8 cellular contexts compared by ENCODE assay signal in genomic region chr5:180496806-180497205, GRCh38. TPM values are rescaled to one million over a fixed set of nuclear protein-coding genes. Genes with fewer than 3 reads are reported as not detected.
DNase-seq lines count a peak whose midpoint lies in the region; ATAC-seq and TF ChIP-seq lines count a peak whose summit lies in the region.
"Not testable (repeated sequence)": the region's sequence is repeated elsewhere in the genome, so short reads cannot be mapped to it uniquely, and the experiment has no call there.

No MANE protein-coding gene starts in this region.

- peaks cover 13% of the 10 kb centered on the region for H3K36me3 Mint-ChIP-seq in CD4-positive, CD25-positive, alpha-beta regulatory T cell
- H3K36me3 Mint-ChIP-seq in WTC11: peaks cover 17% of the 10 kb centered on the region

- TF ChIP-seq RAD21 in neural cell (conservative IDR thresholded peaks at IDR 0.05): not testable (repeated sequence)

- not testable (repeated sequence) for BruUV-seq in mammary epithelial cell (replicated peaks; lab: Mats Ljungman, UMichigan)

- in situ Hi-C loops in mammary epithelial cell (cut with MboI; ENCODE audit: low sequenced_read_pairs in 2 of 2): not testable (repeated sequence)

- H3K27ac ChIP-seq in CD4-positive, CD25-positive, alpha-beta regulatory T cell (ENCODE audit: insufficient read depth, low read length, poor library complexity, severe bottlenecking); HUES48 (ENCODE audit: low read depth, low read length); hepatocyte; neural cell (ENCODE audit: low read length): not testable (repeated sequence)
- H3K27ac ChIP-seq in RWPE1 (peak overlapping the region; percentile 77), mammary epithelial cell (ENCODE audit: insufficient read depth, low read depth, low read length) (peak overlapping the region; percentile 74), smooth muscle cell (ENCODE audit: low read depth) (peak overlapping the region; percentile 87)

- TF ChIP-seq CTCF in RWPE1 (conservative IDR thresholded peaks at IDR 0.05; ENCODE audit: low read depth); WTC11 (IDR thresholded peaks at IDR 0.05); mammary epithelial cell (conservative IDR thresholded peaks at IDR 0.05 in 1 of 2, IDR thresholded peaks at IDR 0.05 in 1 of 2; ENCODE audit: extremely low read depth in 1 of 2, insufficient read depth in 1 of 2, low read depth in 1 of 2, low read length in 2 of 2); hepatocyte (IDR thresholded peaks at IDR 0.05; ENCODE audit: poor library complexity); neural cell (IDR thresholded peaks at IDR 0.05; ENCODE audit: poor library complexity, severe bottlenecking); smooth muscle cell (IDR thresholded peaks at IDR 0.05; ENCODE audit: borderline replicate concordance, insufficient read depth, poor library complexity, severe bottlenecking): not testable (repeated sequence)

- POLR2A ChIA-PET in RWPE1 (lab: Yijun Ruan, JAX; ENCODE audit: low non-redundant PET); WTC11 (lab: Charles Lee): not testable (repeated sequence)

- not testable (repeated sequence) for H3K36me3 ChIP-seq in CD4-positive, CD25-positive, alpha-beta regulatory T cell (ENCODE audit: control insufficient read depth, insufficient read depth, low read length); mammary epithelial cell (ENCODE audit: insufficient read depth, low read length); hepatocyte (replicated peaks; ENCODE audit: insufficient read depth, low read depth); neural cell (ENCODE audit: insufficient read depth, low read length); smooth muscle cell (ENCODE audit: low read depth)
- peaks cover 37% of the 10 kb centered on the region for H3K36me3 ChIP-seq in HUES48 (ENCODE audit: control insufficient read depth, insufficient read depth, low read length)

- H4K20me1 ChIP-seq in mammary epithelial cell (ENCODE audit: insufficient read depth, low read length); neural cell (ENCODE audit: insufficient read depth): not testable (repeated sequence)
- H4K20me1 ChIP-seq in hepatocyte (ENCODE audit: insufficient read depth, poor library complexity, severe bottlenecking): peaks cover 69% of the 10 kb centered on the region
- peaks cover 71% of the 10 kb centered on the region for H4K20me1 ChIP-seq in smooth muscle cell (ENCODE audit: low read depth)

- DNase-seq in CD4-positive, CD25-positive, alpha-beta regulatory T cell; WTC11 (ENCODE audit: low spot score); mammary epithelial cell; hepatocyte (ENCODE audit: low spot score); smooth muscle cell (lab: John Stamatoyannopoulos, UW; ENCODE audit: unreplicated experiment): not testable (repeated sequence)
- peak; percentile 34 for DNase-seq in RWPE1 (ENCODE audit: low spot score)

- H3K9ac ChIP-seq in HUES48 (ENCODE audit: low read depth, low read length): peak overlapping the region; percentile 0; the same call in 1 of the 2 replicates
- not testable (repeated sequence) for H3K9ac ChIP-seq in mammary epithelial cell (ENCODE audit: insufficient read depth, low read length); neural cell (ENCODE audit: low read length); smooth muscle cell (ENCODE audit: low read depth)

- H3K27me3 ChIP-seq in CD4-positive, CD25-positive, alpha-beta regulatory T cell (ENCODE audit: control insufficient read depth, insufficient read depth, low read length); HUES48 (ENCODE audit: control insufficient read depth, insufficient read depth, low read length); mammary epithelial cell (ENCODE audit: insufficient read depth, low read length); hepatocyte; neural cell (ENCODE audit: insufficient read depth, low read depth, low read length); smooth muscle cell (ENCODE audit: low read depth): not testable (repeated sequence)

- H3K79me2 ChIP-seq in mammary epithelial cell (ENCODE audit: insufficient read depth, low read length) (peaks cover 76% of the 10 kb centered on the region), hepatocyte (peaks cover 75% of the 10 kb centered on the region), neural cell (replicated peaks; ENCODE audit: insufficient read depth, low read length) (peaks cover 70% of the 10 kb centered on the region), smooth muscle cell (ENCODE audit: low read depth) (peaks cover 74% of the 10 kb centered on the region)

- H3K4me3 ChIP-seq in CD4-positive, CD25-positive, alpha-beta regulatory T cell (ENCODE audit: low read depth, low read length): peak overlapping the region; percentile 89
- not testable (repeated sequence) for H3K4me3 ChIP-seq in HUES48 (ENCODE audit: low read depth, low read length); hepatocyte; smooth muscle cell
- H3K4me3 ChIP-seq in mammary epithelial cell (replicated peaks in 1 of 3; ENCODE audit: insufficient read depth in 1 of 3, low read depth in 2 of 3, low read length in 3 of 3): peak overlapping the region in 1 of 3 experiments; percentile 90
- peak overlapping the region; percentile 81 for H3K4me3 ChIP-seq in neural cell (ENCODE audit: low read length)

- TF ChIP-seq EP300 in neural cell (conservative IDR thresholded peaks at IDR 0.05; ENCODE audit: poor library complexity, severe bottlenecking): not testable (repeated sequence)

- CTCF ChIA-PET in RWPE1 (lab: Yijun Ruan, JAX); WTC11 (lab: Charles Lee); mammary epithelial cell (lab: Charles Lee; ENCODE audit: low non-redundant PET): not testable (repeated sequence)

- H3K4me1 Mint-ChIP-seq in CD4-positive, CD25-positive, alpha-beta regulatory T cell: peaks cover 20 to 53% (median 33%) of the 10 kb centered on the region in 4 donors
- peaks cover 35% of the 10 kb centered on the region for H3K4me1 Mint-ChIP-seq in WTC11

- not testable (repeated sequence) for H3K27ac Mint-ChIP-seq in CD4-positive, CD25-positive, alpha-beta regulatory T cell
- peak overlapping the region; percentile 94; the same call in 1 of the 2 replicates for H3K27ac Mint-ChIP-seq in WTC11

- peak overlapping the region; percentile 94 for H3K4me2 ChIP-seq in mammary epithelial cell (ENCODE audit: insufficient read depth, low read depth, low read length)
- H3K4me2 ChIP-seq in hepatocyte: peak overlapping the region; percentile 88
- H3K4me2 ChIP-seq in neural cell (ENCODE audit: low read length): peak overlapping the region; percentile 98
- H3K4me2 ChIP-seq in smooth muscle cell: peak overlapping the region; percentile 94

- peak overlapping the region in 2 of 4 donors; percentile 40 to 100 for H3K4me3 Mint-ChIP-seq in CD4-positive, CD25-positive, alpha-beta regulatory T cell
- not testable (repeated sequence) for H3K4me3 Mint-ChIP-seq in WTC11

- peaks cover 26% of the 10 kb centered on the region for H3K4me1 ChIP-seq in CD4-positive, CD25-positive, alpha-beta regulatory T cell (ENCODE audit: control insufficient read depth, insufficient read depth, low read length, poor library complexity, severe bottlenecking)
- not testable (repeated sequence) for H3K4me1 ChIP-seq in HUES48 (ENCODE audit: control insufficient read depth, insufficient read depth, low read length)
- peaks cover 31% of the 10 kb centered on the region for H3K4me1 ChIP-seq in mammary epithelial cell (ENCODE audit: insufficient read depth, low read length)
- peaks cover 19% of the 10 kb centered on the region for H3K4me1 ChIP-seq in hepatocyte (ENCODE audit: insufficient read depth)
- H3K4me1 ChIP-seq in smooth muscle cell (ENCODE audit: low read depth): peaks cover 18% of the 10 kb centered on the region

- intact Hi-C loops in mammary epithelial cell (cut with micrococcal nuclease): not testable (repeated sequence)

- not testable (repeated sequence) for H3K9me2 ChIP-seq in hepatocyte (replicated peaks; ENCODE audit: insufficient read depth); neural cell (ENCODE audit: insufficient read depth, low read length)

- not testable (repeated sequence) for H3K9me3 ChIP-seq in CD4-positive, CD25-positive, alpha-beta regulatory T cell (ENCODE audit: control insufficient read depth in 2 of 2, low read length in 2 of 2); HUES48 (ENCODE audit: control insufficient read depth, insufficient read depth, low read length); mammary epithelial cell (replicated peaks; ENCODE audit: insufficient read depth, low read length); hepatocyte (ENCODE audit: low read depth); neural cell (ENCODE audit: low read length); smooth muscle cell (replicated peaks; ENCODE audit: low read depth)

- not testable (repeated sequence) for H3K27me3 Mint-ChIP-seq in CD4-positive, CD25-positive, alpha-beta regulatory T cell; WTC11 (ENCODE audit: low read depth)

- WGBS in mammary epithelial cell (ENCODE audit: low coverage, missing lambda C conversion rate): 54% methylated on average over 9 of the region's 9 CpGs
- 81% methylated on average over 9 of the region's 9 CpGs for WGBS in hepatocyte (ENCODE audit: low lambda C conversion rate, missing lambda C conversion rate)
- WGBS in smooth muscle cell (ENCODE audit: low lambda C conversion rate): 83% methylated on average over 9 of the region's 9 CpGs

- not testable (repeated sequence) for H3F3A ChIP-seq in neural cell (ENCODE audit: insufficient read depth, low read length, poor library complexity, severe bottlenecking); smooth muscle cell (ENCODE audit: low read depth)

- ATAC-seq in CD4-positive, CD25-positive, alpha-beta regulatory T cell (ENCODE audit: low read depth in 2 of 2); WTC11: not testable (repeated sequence)

- not testable (repeated sequence) for H3K9me3 Mint-ChIP-seq in CD4-positive, CD25-positive, alpha-beta regulatory T cell; WTC11

- dilution Hi-C loops in mammary epithelial cell (cut with HindIII; ENCODE audit: low sequenced_read_pairs): not testable (repeated sequence)

- H2AFZ ChIP-seq in mammary epithelial cell (ENCODE audit: low read depth, low read length); hepatocyte; neural cell (ENCODE audit: low read depth, low read length); smooth muscle cell (ENCODE audit: low read depth): not testable (repeated sequence)

RNA-seq across cellular contexts. Expression of gene CNOT6, which starts 2.6 kb away (rescaled TPM):
- total RNA-seq in CD4-positive, CD25-positive, alpha-beta regulatory T cell: 22.8 TPM
- 10 to 100 TPM in 1 of 4 donors, 1 to 10 TPM in 3; 7.6 to 11.2 (median 8.8) TPM for polyA plus RNA-seq in CD4-positive, CD25-positive, alpha-beta regulatory T cell
- 39.9 to 42.1 TPM (median 41.0 TPM) in 3 replicates for total RNA-seq in WTC11 (2021)
- 10 to 100 TPM; 21.0 to 38.7 TPM for total RNA-seq in mammary epithelial cell
- polyA plus RNA-seq in mammary epithelial cell: 16.9 TPM
- 129 TPM for polyA minus RNA-seq in mammary epithelial cell
- total RNA-seq in hepatocyte: 20.3 and 24.1 TPM in 2 replicates
- 9.9 and 12.0 TPM in 2 replicates for polyA plus RNA-seq in hepatocyte
- polyA plus RNA-seq in neural cell: 39.9 and 43.0 TPM in 2 replicates
- polyA minus RNA-seq in neural cell: 58.9 and 77.1 TPM in 2 replicates
- total RNA-seq in smooth muscle cell: 19.1 and 19.7 TPM in 2 replicates
- polyA plus RNA-seq in smooth muscle cell: 6.2 and 6.6 TPM in 2 replicates
